ENCODE assay signal across 14 cellular contexts in genomic region chr6:87213364-87213763, GRCh38. TPM values are rescaled to one million over a fixed set of nuclear protein-coding genes. Genes with fewer than 3 reads are reported as not detected.
A peak's percentile ranks its signal among the peaks of the same experiment; 100 is the strongest.
DNase-seq lines count a peak whose midpoint lies in the region; ATAC-seq, FAIRE-seq and TF ChIP-seq lines count a peak whose summit lies in the region.
"Had no signal": no experiment of that assay in that cellular context is flagged by ENCODE, and none has a peak within 500 bp of the region (broad histone marks: within the 10 kb centered on the region; RNA-seq: fewer than 3 reads in every experiment).

No MANE protein-coding gene starts in this region.

- H3K4me3 Mint-ChIP-seq in T-helper 2 cell treated with Interferon-gamma antibody and Interleukin-4, amounts not matched to agents 5 μg/mL and 100 μg/mL, for 36 hours, result no peak overlapping the region
- H3K4me3 Mint-ChIP-seq in T-cell (no peak overlapping the region), immature natural killer cell (no peak overlapping the region)

- H3K27ac ChIP-seq in foreskin keratinocyte (peak overlapping the region; percentile 68), small intestine (ENCODE audit: low read depth in 1 of 2, low read length in 1 of 2) (peak overlapping the region in 1 of 2 donors; percentile 22)
- H3K27ac ChIP-seq: A549, SJSA1, thyroid gland had no signal

- TF ChIP-seq CTCF in foreskin keratinocyte (conservative IDR thresholded peaks at IDR 0.05), result no peak

- POLR2A ChIA-PET in T-cell (lab: Charles Lee), result interaction anchor here in 1 of 2 donors (1.2 kb wide), 1 partner anchor 56 kb away, joined by 3 read pairs; no protein-coding TSS in a partner anchor

- peaks cover 25% of the 10 kb centered on the region for H3K4me1 Mint-ChIP-seq in T-helper 2 cell treated with Interferon-gamma antibody and Interleukin-4, amounts not matched to agents 5 μg/mL and 100 μg/mL, for 36 hours (ENCODE audit: low read depth)
- H3K4me1 Mint-ChIP-seq in T-cell (peaks cover 56 to 58% (median 58%) of the 10 kb centered on the region in 3 donors), immature natural killer cell (peaks cover 47 to 67% of the 10 kb centered on the region in 2 donors)

- 72 to 84% (median 82%) methylated on average over 5 of the region's 5 CpGs for WGBS in small intestine, 3 donors

- H3K27me3 ChIP-seq in foreskin keratinocyte (no peaks in the 10 kb centered on the region), small intestine (ENCODE audit: control insufficient read depth in 2 of 2, insufficient read depth in 2 of 2, low read length in 2 of 2) (no peaks in the 10 kb centered on the region)
- H3K27me3 ChIP-seq: SJSA1, thyroid gland had no signal

- peaks cover 25% of the 10 kb centered on the region for H3K36me3 Mint-ChIP-seq in T-helper 2 cell treated with Interferon-gamma antibody and Interleukin-4, amounts not matched to agents 5 μg/mL and 100 μg/mL, for 36 hours (ENCODE audit: low read depth)
- H3K36me3 Mint-ChIP-seq in T-cell, result peaks cover 15% of the 10 kb centered on the region
- no peaks in the 10 kb centered on the region for H3K36me3 Mint-ChIP-seq in immature natural killer cell

- H3K4me1 ChIP-seq in foreskin keratinocyte (no peaks in the 10 kb centered on the region), small intestine (ENCODE audit: control insufficient read depth in 2 of 2, insufficient read depth in 1 of 2, low read depth in 1 of 2, low read length in 1 of 2) (peaks cover 0 to 6% of the 10 kb centered on the region in 2 donors)
- H3K4me1 ChIP-seq: A549, SJSA1 had no signal

- no peaks in the 10 kb centered on the region for H3K9me3 ChIP-seq in small intestine (ENCODE audit: control insufficient read depth, low read depth)
- H3K9me3 ChIP-seq: A549, SJSA1, thyroid gland had no signal

- H3K36me3 ChIP-seq in small intestine (ENCODE audit: control insufficient read depth in 2 of 2, insufficient read depth in 2 of 2, low read length in 2 of 2), result no peaks in the 10 kb centered on the region
- H3K36me3 ChIP-seq: thyroid gland had no signal

- ATAC-seq in T-cell (replicated peaks in 1 of 4), result no peak
- peak; percentile 76 for ATAC-seq in foreskin keratinocyte
- no peak for ATAC-seq in HG02798 (IDR thresholded peaks at IDR 0.05; ENCODE audit: poor library complexity, unreplicated experiment)
- ATAC-seq: A549; activated CD4-positive, CD25-positive, alpha-beta regulatory T cell treated with anti-CD3 and anti-CD28 coated beads, Interleukin-2, amount 50 U/mL, for 24 hours had no signal

- DNase-seq in T-helper 2 cell treated with Interferon-gamma antibody and Interleukin-4, amounts not matched to agents 5 μg/mL and 100 μg/mL, for 36 hours (ENCODE audit: low spot score), result no peak
- DNase-seq in T-helper 2 cell (no peak), T-cell (no peak), foreskin keratinocyte (peak; percentile 6 to 33), small intestine (peak; percentile 59), NCI-H2081 (lab: John Stamatoyannopoulos, UW) (no peak), immature natural killer cell (no peak)
- DNase-seq: DMS153, NCI-H1417 treated with DMSO at 0.1 percent for 48 hours had no signal

- no peaks in the 10 kb centered on the region for H3K9me3 Mint-ChIP-seq in T-helper 2 cell treated with Interferon-gamma antibody and Interleukin-4, amounts not matched to agents 5 μg/mL and 100 μg/mL, for 36 hours
- H3K9me3 Mint-ChIP-seq in T-cell, result no peaks in the 10 kb centered on the region
- no peaks in the 10 kb centered on the region for H3K9me3 Mint-ChIP-seq in immature natural killer cell

- CTCF ChIA-PET in T-cell (lab: Charles Lee), result no interaction called here

- FAIRE-seq in small intestine (lab: Jason Lieb, UNC), result no peak
- FAIRE-seq: A549 had no signal

- H3K4me3 ChIP-seq in small intestine (ENCODE audit: low read depth in 1 of 2, low read length in 2 of 2), result no peak overlapping the region
- H3K4me3 ChIP-seq: A549, SJSA1, thyroid gland had no signal

- no peaks in the 10 kb centered on the region for H3K27me3 Mint-ChIP-seq in T-helper 2 cell treated with Interferon-gamma antibody and Interleukin-4, amounts not matched to agents 5 μg/mL and 100 μg/mL, for 36 hours (ENCODE audit: low read depth)
- no peaks in the 10 kb centered on the region for H3K27me3 Mint-ChIP-seq in T-cell
- H3K27me3 Mint-ChIP-seq in immature natural killer cell (ENCODE audit: low read depth in 3 of 3), result peaks cover 0 to 2% (median 0%) of the 10 kb centered on the region in 3 donors

- H3K27ac Mint-ChIP-seq in T-helper 2 cell treated with Interferon-gamma antibody and Interleukin-4, amounts not matched to agents 5 μg/mL and 100 μg/mL, for 36 hours, result peak overlapping the region; percentile 66
- H3K27ac Mint-ChIP-seq in T-cell, result peak overlapping the region; percentile 54 to 62
- H3K27ac Mint-ChIP-seq in immature natural killer cell, result peak overlapping the region in 2 of 6 donors; percentile 38 to 42

RNA-seq across cellular contexts. Expression of gene ZNF292, which starts 58.0 kb away (rescaled TPM):
- 10 to 100 TPM; 57.7 to 81.5 (median 66.1) TPM for total RNA-seq in T-cell
- 8.9 and 10.3 TPM in 2 replicates for total RNA-seq in foreskin keratinocyte
- 0.71 and 0.74 TPM in 2 replicates for polyA plus RNA-seq in foreskin keratinocyte
- polyA plus RNA-seq in small intestine, result 1 to 10 TPM; 3.8 to 6.2 (median 5.4) TPM
- polyA plus RNA-seq in immature natural killer cell, result 10 to 100 TPM in 2 of 3 donors, 1 to 10 TPM in 1; 10.0 to 29.8 (median 11.8) TPM

Comparison
In these comparisons a context has a peak if more than half of its experiments do, and no peak if none do; other contexts are left out.
1. DNase-seq: peak in foreskin keratinocyte (2 of 2) and small intestine (single experiment); none in T-helper 2 cell treated with Interferon-gamma antibody and Interleukin-4, amounts not matched to agents 5 μg/mL and 100 μg/mL, for 36 hours (single experiment), T-helper 2 cell (0 of 5), T-cell (0 of 34), NCI-H2081 (0 of 2) and immature natural killer cell (0 of 3).